16 cellular contexts compared by ENCODE assay signal in genomic region chr5:82560546-82560945, GRCh38.
"Had no signal": no experiment of that assay in that cellular context is flagged by ENCODE, and none has a peak within 500 bp of the region (broad histone marks: within the 10 kb centered on the region; RNA-seq: fewer than 3 reads in every experiment).

No MANE protein-coding gene starts in this region.

- ATAC-seq: activated CD8-positive, alpha-beta T cell treated with anti-CD3 and anti-CD28 coated beads for 36 hours; left lung had no signal

- H3K4me3 ChIP-seq: ascending aorta, dorsolateral prefrontal cortex, left lung, right atrium auricular region had no signal

- H3K27me3 ChIP-seq: ascending aorta, left lung, right atrium auricular region had no signal

- H3K9me3 Mint-ChIP-seq: endodermal cell had no signal

- H3K36me3 ChIP-seq: ascending aorta, left lung, right atrium auricular region had no signal

- H3K4me1 ChIP-seq: left lung, right atrium auricular region had no signal

- H3K27ac ChIP-seq: dorsolateral prefrontal cortex, left lung, right atrium auricular region had no signal

- DNase-seq: activated B cell treated with CpG ODN at 0.5 μM for 24 hours; activated CD4-positive, alpha-beta T cell treated with anti-CD3 and anti-CD28 coated beads for 48 hours; activated CD8-positive, alpha-beta T cell treated with anti-CD3 and anti-CD28 coated beads for 36 hours; activated naive CD4-positive, alpha-beta T cell; activated naive CD8-positive, alpha-beta T cell treated with anti-CD3 and anti-CD28 coated beads, Interleukin-2, amount 10 ng/mL, durations not matched to agents 7 days and 5 days; dorsolateral prefrontal cortex; endodermal cell; left lung; naive B cell; small intestine; stimulated activated CD4-positive, alpha-beta T cell treated with anti-CD3 and anti-CD28 coated beads, Interleukin-4, amount 100 ng/mL, for 24 hours; stimulated activated naive CD4-positive, alpha-beta T cell treated with Interleukin-2 at 50 U/mL for 16 hours; substantia nigra; trophoblast cell had no signal

- H3K27ac Mint-ChIP-seq: activated B cell treated with CpG ODN at 0.5 μM for 24 hours; activated CD8-positive, alpha-beta T cell treated with anti-CD3 and anti-CD28 coated beads for 36 hours; activated naive CD8-positive, alpha-beta T cell treated with anti-CD3 and anti-CD28 coated beads, Interleukin-2, amount 10 ng/mL, durations not matched to agents 7 days and 5 days; endodermal cell; naive B cell had no signal

- H3K36me3 Mint-ChIP-seq: activated naive CD8-positive, alpha-beta T cell treated with anti-CD3 and anti-CD28 coated beads, Interleukin-2, amount 10 ng/mL, durations not matched to agents 7 days and 5 days had no signal

- H3K4me1 Mint-ChIP-seq: activated B cell treated with CpG ODN at 0.5 μM for 24 hours; activated naive CD8-positive, alpha-beta T cell treated with anti-CD3 and anti-CD28 coated beads, Interleukin-2, amount 10 ng/mL, durations not matched to agents 7 days and 5 days; endodermal cell; naive B cell had no signal

- H3K9me3 ChIP-seq: ascending aorta, left lung had no signal

- H3K4me3 Mint-ChIP-seq: activated B cell treated with CpG ODN at 0.5 μM for 24 hours; activated CD8-positive, alpha-beta T cell treated with anti-CD3 and anti-CD28 coated beads for 36 hours; activated naive CD8-positive, alpha-beta T cell treated with anti-CD3 and anti-CD28 coated beads, Interleukin-2, amount 10 ng/mL, durations not matched to agents 7 days and 5 days; endodermal cell; naive B cell had no signal
